Comparison of ENCODE assay signal across 8 cellular contexts in the genomic region with DNA sequence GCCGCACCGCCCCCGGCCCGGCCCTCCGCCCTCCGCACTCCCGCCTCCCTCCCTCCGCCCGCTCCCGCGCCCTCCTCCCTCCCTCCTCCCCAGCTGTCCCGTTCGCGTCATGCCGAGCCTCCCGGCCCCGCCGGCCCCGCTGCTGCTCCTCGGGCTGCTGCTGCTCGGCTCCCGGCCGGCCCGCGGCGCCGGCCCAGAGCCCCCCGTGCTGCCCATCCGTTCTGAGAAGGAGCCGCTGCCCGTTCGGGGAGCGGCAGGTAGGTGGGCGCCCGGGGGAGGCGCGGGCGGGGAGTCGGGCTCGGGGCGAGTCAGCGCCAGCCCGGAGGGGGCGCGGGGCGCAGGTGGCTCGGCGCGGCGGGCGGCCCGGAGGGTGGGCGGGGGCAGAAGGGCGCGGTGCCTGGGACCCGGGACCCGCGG. TPM values are rescaled to one million over a fixed set of nuclear protein-coding genes. Genes with fewer than 3 reads are reported as not detected.
DNase-seq lines count a peak whose midpoint lies in the region; ATAC-seq and TF ChIP-seq lines count a peak whose summit lies in the region.

No MANE protein-coding gene starts in this region.

- H3K27ac Mint-ChIP-seq in Caco-2 (ENCODE audit: unreplicated experiment), result no peak overlapping the region
- no peak overlapping the region for H3K27ac Mint-ChIP-seq in activated T-helper 2 cell treated with anti-CD3 and anti-CD28 coated beads, Interferon-gamma antibody, Interleukin-2, Interleukin-4, amounts not matched to agents 10 μg/mL and 5 μg/mL and 100 μg/mL, durations not matched to agents 14 hours and 24 hours and 36 hours

- DNase-seq in Caco-2 (peak; percentile 60 to 67), M059J (ENCODE audit: low read depth) (peak; percentile 34), anterior cingulate cortex (lab: John Stamatoyannopoulos, UW) (peak in 31 of 58 donors; percentile 8 to 62 (median 29)), hippocampal formation (lab: John Stamatoyannopoulos, UW) (peak; percentile 9 to 17), gastrocnemius medialis (peak; percentile 63 to 71), cortex of kidney (lab: John Stamatoyannopoulos, UW) (no peak), GDM1 (lab: John Stamatoyannopoulos, UW) (no peak)
- DNase-seq in activated T-helper 2 cell treated with anti-CD3 and anti-CD28 coated beads, Interferon-gamma antibody, Interleukin-2, Interleukin-4, amounts not matched to agents 10 μg/mL and 5 μg/mL and 100 μg/mL, durations not matched to agents 14 hours and 24 hours and 36 hours (ENCODE audit: low spot score), result no peak

- no peak for TF ChIP-seq CTCF in Caco-2 (IDR thresholded peaks at IDR 0.05; ENCODE audit: insufficient read depth in 1 of 2, low read depth in 1 of 2, low read length in 1 of 2, severe bottlenecking in 1 of 2, unreplicated experiment in 1 of 2)
- no peak for TF ChIP-seq CTCF in gastrocnemius medialis (IDR thresholded peaks at IDR 0.05 in 4 of 5, conservative IDR thresholded peaks at IDR 0.05 in 1 of 5)

- peak; percentile 79 to 80 for ATAC-seq in gastrocnemius medialis

- peaks cover 11% of the 10 kb centered on the region for H3K4me1 Mint-ChIP-seq in Caco-2 (ENCODE audit: low read depth, unreplicated experiment)
- peaks cover 6% of the 10 kb centered on the region for H3K4me1 Mint-ChIP-seq in activated T-helper 2 cell treated with anti-CD3 and anti-CD28 coated beads, Interferon-gamma antibody, Interleukin-2, Interleukin-4, amounts not matched to agents 10 μg/mL and 5 μg/mL and 100 μg/mL, durations not matched to agents 14 hours and 24 hours and 36 hours (ENCODE audit: low read depth)

- H3K4me1 ChIP-seq in Caco-2 (peaks cover 22% of the 10 kb centered on the region), gastrocnemius medialis (peaks cover 19 to 23% of the 10 kb centered on the region in 2 donors)

- no peaks in the 10 kb centered on the region for H3K9me3 Mint-ChIP-seq in Caco-2 (ENCODE audit: unreplicated experiment)
- no peaks in the 10 kb centered on the region for H3K9me3 Mint-ChIP-seq in activated T-helper 2 cell treated with anti-CD3 and anti-CD28 coated beads, Interferon-gamma antibody, Interleukin-2, Interleukin-4, amounts not matched to agents 10 μg/mL and 5 μg/mL and 100 μg/mL, durations not matched to agents 14 hours and 24 hours and 36 hours

- no peaks in the 10 kb centered on the region for H3K9me3 ChIP-seq in Caco-2
- no peaks in the 10 kb centered on the region for H3K9me3 ChIP-seq in gastrocnemius medialis

- H3K27me3 ChIP-seq in Caco-2 (replicated peaks; ENCODE audit: control insufficient read depth, insufficient read depth, low read length), result no peaks in the 10 kb centered on the region; the same call in 1 of the 2 replicates
- H3K27me3 ChIP-seq in gastrocnemius medialis, result peaks cover 4 to 15% (median 5%) of the 10 kb centered on the region in 3 donors

- no TSS peak for BruUV-seq in Caco-2 (replicated peaks; lab: Mats Ljungman, UMichigan)

- POLR2A ChIA-PET in Caco-2 (lab: Charles Lee), result no interaction called here

- H3K36me3 ChIP-seq in Caco-2 (ENCODE audit: control insufficient read depth, insufficient read depth, low read length) (peaks cover 1% of the 10 kb centered on the region), gastrocnemius medialis (no peaks in the 10 kb centered on the region)

- H3K4me3 ChIP-seq in Caco-2 (ENCODE audit: low read depth, low read length) (peak overlapping the region; percentile 45), gastrocnemius medialis (peak overlapping the region; percentile 45 to 61 (median 54))

- H3K36me3 Mint-ChIP-seq in Caco-2 (ENCODE audit: insufficient read depth, unreplicated experiment), result no peaks in the 10 kb centered on the region
- no peaks in the 10 kb centered on the region for H3K36me3 Mint-ChIP-seq in activated T-helper 2 cell treated with anti-CD3 and anti-CD28 coated beads, Interferon-gamma antibody, Interleukin-2, Interleukin-4, amounts not matched to agents 10 μg/mL and 5 μg/mL and 100 μg/mL, durations not matched to agents 14 hours and 24 hours and 36 hours (ENCODE audit: low read depth)

- H3K27me3 Mint-ChIP-seq in Caco-2 (ENCODE audit: insufficient read depth, unreplicated experiment), result no peaks in the 10 kb centered on the region
- H3K27me3 Mint-ChIP-seq in activated T-helper 2 cell treated with anti-CD3 and anti-CD28 coated beads, Interferon-gamma antibody, Interleukin-2, Interleukin-4, amounts not matched to agents 10 μg/mL and 5 μg/mL and 100 μg/mL, durations not matched to agents 14 hours and 24 hours and 36 hours (ENCODE audit: low read depth), result peaks cover 63% of the 10 kb centered on the region

- CTCF ChIA-PET in Caco-2 (lab: Charles Lee), result interaction anchor here (1.0 to 1.5 kb wide), 2 partner anchors 9 to 161 kb away, joined by 3 to 4 read pairs; no protein-coding TSS in a partner anchor

- no peak for TF ChIP-seq POLR2A in gastrocnemius medialis (IDR thresholded peaks at IDR 0.05)

- intact Hi-C loops in Caco-2 (cut with micrococcal nuclease; ENCODE audit: unreplicated experiment) (no loop called here), gastrocnemius medialis (cut with DNase I; ENCODE audit: low total_unique reads) (no loop called here)
- intact Hi-C loops in activated T-helper 2 cell treated with anti-CD3 and anti-CD28 coated beads, Interferon-gamma antibody, Interleukin-2, Interleukin-4, amounts not matched to agents 10 μg/mL and 5 μg/mL and 100 μg/mL, durations not matched to agents 14 hours and 24 hours and 36 hours (cut with micrococcal nuclease), result no loop called here

- peak overlapping the region in 3 of 4 donors; percentile 71 to 78 (median 77) for H3K27ac ChIP-seq in gastrocnemius medialis

- peak overlapping the region; percentile 42 for H3K4me3 Mint-ChIP-seq in Caco-2 (ENCODE audit: unreplicated experiment)
- no peak overlapping the region for H3K4me3 Mint-ChIP-seq in activated T-helper 2 cell treated with anti-CD3 and anti-CD28 coated beads, Interferon-gamma antibody, Interleukin-2, Interleukin-4, amounts not matched to agents 10 μg/mL and 5 μg/mL and 100 μg/mL, durations not matched to agents 14 hours and 24 hours and 36 hours (ENCODE audit: low read depth)

- in situ Hi-C loops in gastrocnemius medialis (cut with MboI; ENCODE audit: low sequenced_read_pairs in 4 of 4), result no loop called here

RNA-seq across cellular contexts. Expression of a gene that starts 0.4 kb away (rescaled TPM):
- total RNA-seq in Caco-2 (2022), result 5.5 and 6.4 TPM in 2 replicates
- total RNA-seq in M059J (2014; rRNA removed; shearing (Covaris generic)), result 0.42 TPM in 1 of 2 replicates, not detected in the other
- total RNA-seq in gastrocnemius medialis, result 1 to 10 TPM; 2.6 to 5.7 (median 3.4) TPM
- total RNA-seq in activated T-helper 2 cell treated with anti-CD3 and anti-CD28 coated beads, Interferon-gamma antibody, Interleukin-2, Interleukin-4, amounts not matched to agents 10 μg/mL and 5 μg/mL and 100 μg/mL, durations not matched to agents 14 hours and 24 hours and 36 hours, result 0.07 TPM in 1 of 2 replicates, not detected in the other

RNA-seq across cellular contexts. Expression of a gene that starts 2.2 kb away (rescaled TPM):
- 1.4 and 1.6 TPM in 2 replicates for total RNA-seq in Caco-2 (2022)
- total RNA-seq in M059J (2014; rRNA removed; shearing (Covaris generic)), result not detected in 2 replicates
- total RNA-seq in gastrocnemius medialis, result 1 to 10 TPM in 1 of 4 donors, under 1 TPM in 2, not detected in 1; 0.36 to 2.5 (median 0.69) TPM
- total RNA-seq in activated T-helper 2 cell treated with anti-CD3 and anti-CD28 coated beads, Interferon-gamma antibody, Interleukin-2, Interleukin-4, amounts not matched to agents 10 μg/mL and 5 μg/mL and 100 μg/mL, durations not matched to agents 14 hours and 24 hours and 36 hours, result not detected in 2 replicates

RNA-seq across cellular contexts. Expression of a gene that starts 18.7 kb away (rescaled TPM):
- 96.4 and 101 TPM in 2 replicates for total RNA-seq in Caco-2 (2022)
- 162 and 196 TPM in 2 replicates for total RNA-seq in M059J (2014; rRNA removed; shearing (Covaris generic))
- 10 to 100 TPM; 45.5 to 87.7 (median 53.0) TPM for total RNA-seq in gastrocnemius medialis
- 150 and 155 TPM in 2 replicates for total RNA-seq in activated T-helper 2 cell treated with anti-CD3 and anti-CD28 coated beads, Interferon-gamma antibody, Interleukin-2, Interleukin-4, amounts not matched to agents 10 μg/mL and 5 μg/mL and 100 μg/mL, durations not matched to agents 14 hours and 24 hours and 36 hours

RNA-seq across cellular contexts. Expression of a gene that starts 18.8 kb away (rescaled TPM):
- total RNA-seq in Caco-2 (2022), result 23.0 and 28.6 TPM in 2 replicates
- total RNA-seq in M059J (2014; rRNA removed; shearing (Covaris generic)), result 2.5 and 4.9 TPM in 2 replicates
- 1 to 10 TPM in 2 of 4 donors, under 1 TPM in 2; 0.62 to 1.2 (median 0.92) TPM for total RNA-seq in gastrocnemius medialis
- 6.9 and 9.6 TPM in 2 replicates for total RNA-seq in activated T-helper 2 cell treated with anti-CD3 and anti-CD28 coated beads, Interferon-gamma antibody, Interleukin-2, Interleukin-4, amounts not matched to agents 10 μg/mL and 5 μg/mL and 100 μg/mL, durations not matched to agents 14 hours and 24 hours and 36 hours

RNA-seq across cellular contexts. Expression of a gene that starts 42.8 kb away (rescaled TPM):
- total RNA-seq in Caco-2 (2022) (6.1 and 6.7 TPM in 2 replicates), gastrocnemius medialis (10 to 100 TPM; 14.7 to 27.1 (median 18.8) TPM)
- total RNA-seq in M059J (2014; rRNA removed; shearing (Covaris generic)), result 14.1 and 24.6 TPM in 2 replicates
- 12.6 and 13.9 TPM in 2 replicates for total RNA-seq in activated T-helper 2 cell treated with anti-CD3 and anti-CD28 coated beads, Interferon-gamma antibody, Interleukin-2, Interleukin-4, amounts not matched to agents 10 μg/mL and 5 μg/mL and 100 μg/mL, durations not matched to agents 14 hours and 24 hours and 36 hours

Comparison
In these comparisons a context has a peak if more than half of its experiments do, and no peak if none do; other contexts are left out.
1. DNase-seq: peak in Caco-2 (2 of 2), M059J (single experiment), anterior cingulate cortex (31 of 58), hippocampal formation (2 of 2) and gastrocnemius medialis (2 of 2); none in activated T-helper 2 cell treated with anti-CD3 and anti-CD28 coated beads, Interferon-gamma antibody, Interleukin-2, Interleukin-4, amounts not matched to agents 10 μg/mL and 5 μg/mL and 100 μg/mL, durations not matched to agents 14 hours and 24 hours and 36 hours (single experiment), cortex of kidney (single experiment) and GDM1 (single experiment).